ENCODE assay signal across 1 cellular context in genomic region chr3:113746955-113747718, GRCh38.
A peak's percentile ranks its signal among the peaks of the same experiment; 100 is the strongest.
TF ChIP-seq lines count a peak whose summit lies in the region.

Gene ATP6V1A, plus strand, starts transcription at chr3:113747035. Its CDS starts 31,719 bp downstream, at chr3:113778754.

TF ChIP-seq in K562, 482 proteins besides CTCF, POLR2A, EP300 and RAD21 (continued from another document and continues in another):
- TF ChIP-seq MNT (conservative IDR thresholded peaks at IDR 0.05) (0 out of 4 replicates have a peak, but pooled peaks of 1 of the 2 experiments have one; percentile 21), UBTF (IDR thresholded peaks at IDR 0.05; ENCODE audit: borderline replicate concordance in 1 of 2, low read depth in 2 of 2, low read length in 2 of 2) (0 out of 4 replicates have a peak, but pooled peaks have one; percentile 27 to 50), BHLHE40 (IDR thresholded peaks at IDR 0.05; ENCODE audit: low read length) (0 out of 2 replicates have a peak, but pooled peaks have one; percentile 26), JUN (IDR thresholded peaks at IDR 0.05; ENCODE audit: borderline replicate concordance, low read depth, low read length) (no peak), JUN (CRISPR knock-in tag; IDR thresholded peaks at IDR 0.05; ENCODE audit: borderline replicate concordance) (no peak), ARID4B (CRISPR knock-in tag; IDR thresholded peaks at IDR 0.05) (no peak; the same call in 1 of the 2 replicates), L3MBTL2 (IDR thresholded peaks at IDR 0.05) (peak; percentile 44; the same call in 1 of the 2 replicates), E2F3 (CRISPR knock-in tag; IDR thresholded peaks at IDR 0.05) (no peak), KDM4B (IDR thresholded peaks at IDR 0.05; ENCODE audit: borderline replicate concordance in 2 of 2, low read depth in 1 of 2) (no peak), TGIF2 (CRISPR knock-in tag; IDR thresholded peaks at IDR 0.05) (no peak), ZNF639 (CRISPR knock-in tag; conservative IDR thresholded peaks at IDR 0.05 in 1 of 2, IDR thresholded peaks at IDR 0.05 in 1 of 2) (no peak), HMGXB4 (CRISPR knock-in tag; IDR thresholded peaks at IDR 0.05) (no peak), RFX7 (CRISPR knock-in tag; IDR thresholded peaks at IDR 0.05) (no peak), POLR2AphosphoS5 (IDR thresholded peaks at IDR 0.05; ENCODE audit: control insufficient read depth, insufficient read depth, low read depth, low read length) (0 out of 2 replicates have a peak, but pooled peaks have one; percentile 32), CLOCK (CRISPR knock-in tag; IDR thresholded peaks at IDR 0.05; ENCODE audit: borderline replicate concordance) (no peak), TAF15 (IDR thresholded peaks at IDR 0.05; ENCODE audit: low read depth, low read length) (no peak), ZZZ3 (IDR thresholded peaks at IDR 0.05) (no peak), BDP1 (IDR thresholded peaks at IDR 0.05; ENCODE audit: insufficient read depth, insufficient read length) (no peak), SREBF2 (CRISPR knock-in tag; IDR thresholded peaks at IDR 0.05) (no peak), KDM5B (IDR thresholded peaks at IDR 0.05; ENCODE audit: insufficient replicate concordance, low read depth, low read length) (peak; percentile 46), HNRNPK (IDR thresholded peaks at IDR 0.05; ENCODE audit: low read depth, low read length, poor library complexity, severe bottlenecking) (no peak), SP2 (IDR thresholded peaks at IDR 0.05; ENCODE audit: extremely low read depth, low read depth, low read length, poor library complexity, severe bottlenecking) (no peak), ZNF347 (CRISPR knock-in tag; IDR thresholded peaks at IDR 0.05; ENCODE audit: low read depth) (no peak), ZFPM2 (CRISPR knock-in tag; IDR thresholded peaks at IDR 0.05) (no peak), ELF1 (tag; IDR thresholded peaks at IDR 0.05) (no peak), ZNF740 (CRISPR knock-in tag; IDR thresholded peaks at IDR 0.05) (peak; percentile 79; the same call in 1 of the 2 replicates), ZNF740 (tag; IDR thresholded peaks at IDR 0.05) (peak in 1 of 2 experiments; percentile 94; a peak in 2 of 4 replicates), ARID3B (CRISPR knock-in tag; IDR thresholded peaks at IDR 0.05; ENCODE audit: borderline replicate concordance) (0 out of 2 replicates have a peak, but pooled peaks have one; percentile 35), C11orf30 (IDR thresholded peaks at IDR 0.05; ENCODE audit: low read depth) (peak; percentile 41; the same call in 1 of the 2 replicates), HDAC3 (IDR thresholded peaks at IDR 0.05; ENCODE audit: borderline replicate concordance, partially characterized antibody) (no peak), ZNF3 (CRISPR knock-in tag; IDR thresholded peaks at IDR 0.05) (no peak), MYC (IDR thresholded peaks at IDR 0.05; ENCODE audit: low read depth, low read length) (no peak), MYC (CRISPR knock-in tag; IDR thresholded peaks at IDR 0.05; ENCODE audit: borderline replicate concordance, low read depth) (no peak), ZNF436 (CRISPR knock-in tag; IDR thresholded peaks at IDR 0.05) (no peak), FOS (IDR thresholded peaks at IDR 0.05; ENCODE audit: extremely low read depth, insufficient read length) (no peak), TSC22D4 (tag; IDR thresholded peaks at IDR 0.05) (no peak), HBP1 (CRISPR knock-in tag; IDR thresholded peaks at IDR 0.05) (no peak), TEAD1 (CRISPR knock-in tag; IDR thresholded peaks at IDR 0.05) (no peak), ZNF23 (CRISPR knock-in tag; IDR thresholded peaks at IDR 0.05) (no peak), ZBTB43 (CRISPR knock-in tag; IDR thresholded peaks at IDR 0.05) (no peak)
